In the genomic region with DNA sequence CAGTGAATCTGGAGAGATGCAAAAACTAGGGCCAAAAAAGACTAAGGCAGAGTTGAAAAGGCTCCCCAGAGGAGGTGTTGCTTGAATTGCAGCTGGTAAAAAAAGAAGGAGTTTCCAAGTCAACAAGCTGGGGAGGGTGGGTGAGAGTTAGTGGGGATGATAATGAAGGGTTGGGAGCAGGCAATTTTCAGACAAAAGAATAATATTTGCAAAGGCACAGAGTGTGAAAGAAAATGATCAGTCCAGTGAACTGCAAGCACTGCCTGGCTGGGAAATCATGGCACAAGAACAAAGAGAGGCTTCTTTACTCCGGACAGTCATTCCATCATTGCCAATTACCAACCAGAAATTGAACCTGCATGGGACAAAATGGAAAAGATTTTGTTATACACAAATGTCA, we compare ENCODE assay signal across 19 cellular contexts. TPM values are rescaled to one million over a fixed set of nuclear protein-coding genes. Genes with fewer than 3 reads are reported as not detected.
DNase-seq lines count a peak whose midpoint lies in the region; ATAC-seq and TF ChIP-seq lines count a peak whose summit lies in the region.
"Had no signal": no experiment of that assay in that cellular context is flagged by ENCODE, and none has a peak within 500 bp of the region (broad histone marks: within the 10 kb centered on the region; RNA-seq: fewer than 3 reads in every experiment).

No MANE protein-coding gene starts in this region.

- no peaks in the 10 kb centered on the region for H3F3A ChIP-seq in neural progenitor cell (ENCODE audit: low read depth)

- no peaks in the 10 kb centered on the region for H3K79me2 ChIP-seq in neural progenitor cell (ENCODE audit: low read depth)

- H3K27ac Mint-ChIP-seq in Caco-2 (ENCODE audit: unreplicated experiment): peak overlapping the region; percentile 24
- H3K27ac Mint-ChIP-seq in glutamatergic neuron (ENCODE audit: unreplicated experiment): peak overlapping the region; percentile 14
- H3K27ac Mint-ChIP-seq in neural progenitor cell: peak overlapping the region; percentile 94
- H3K27ac Mint-ChIP-seq: CD8-positive, alpha-beta memory T cell had no signal

- POLR2A ChIA-PET in Caco-2 (lab: Charles Lee): no interaction called here

- H3K4me3 ChIP-seq in Caco-2 (ENCODE audit: low read depth, low read length): no peak overlapping the region
- H3K4me3 ChIP-seq in neural progenitor cell: no peak overlapping the region
- H3K4me3 ChIP-seq: BLaER1 treated with 17β-estradiol and CSF1 and Interleukin-3, amounts not matched to agents 10 nM and 100 nM had no signal

- H3K4me1 ChIP-seq in Caco-2: no peaks in the 10 kb centered on the region
- peaks cover 4% of the 10 kb centered on the region for H3K4me1 ChIP-seq in neural progenitor cell
- H3K4me1 ChIP-seq: BLaER1 treated with 17β-estradiol and CSF1 and Interleukin-3, amounts not matched to agents 10 nM and 100 nM had no signal

- H3K9me3 ChIP-seq in Caco-2 (no peaks in the 10 kb centered on the region), neural progenitor cell (ENCODE audit: low read depth) (no peaks in the 10 kb centered on the region)
- H3K9me3 ChIP-seq: BLaER1 treated with 17β-estradiol and CSF1 and Interleukin-3, amounts not matched to agents 10 nM and 100 nM had no signal

- CTCF ChIA-PET in Caco-2 (lab: Charles Lee): no interaction called here

- intact Hi-C loops in Caco-2 (cut with micrococcal nuclease; ENCODE audit: unreplicated experiment): no loop called here
- intact Hi-C loops in left colon (cut with DNase I, micrococcal nuclease): no loop called here

- H3K4me1 Mint-ChIP-seq in Caco-2 (ENCODE audit: low read depth, unreplicated experiment): no peaks in the 10 kb centered on the region
- peaks cover 5% of the 10 kb centered on the region for H3K4me1 Mint-ChIP-seq in glutamatergic neuron (ENCODE audit: low read depth, unreplicated experiment)
- H3K4me1 Mint-ChIP-seq in neural progenitor cell: peaks cover 19% of the 10 kb centered on the region
- H3K4me1 Mint-ChIP-seq: CD8-positive, alpha-beta memory T cell had no signal

- peak overlapping the region; percentile 44 for H2AFZ ChIP-seq in neural progenitor cell (replicated peaks)

- H3K27ac ChIP-seq in neural progenitor cell: no peak overlapping the region
- H3K27ac ChIP-seq: BLaER1 treated with 17β-estradiol and CSF1 and Interleukin-3, amounts not matched to agents 10 nM and 100 nM had no signal

- H3K4me2 ChIP-seq in neural progenitor cell: no peak overlapping the region
- H3K4me2 ChIP-seq: BLaER1 treated with 17β-estradiol and CSF1 and Interleukin-3, amounts not matched to agents 10 nM and 100 nM had no signal

- H3K36me3 ChIP-seq in Caco-2 (ENCODE audit: control insufficient read depth, insufficient read depth, low read length): no peaks in the 10 kb centered on the region
- H3K36me3 ChIP-seq in neural progenitor cell: no peaks in the 10 kb centered on the region
- H3K36me3 ChIP-seq: BLaER1 treated with 17β-estradiol and CSF1 and Interleukin-3, amounts not matched to agents 10 nM and 100 nM had no signal

- H3K27me3 ChIP-seq in Caco-2 (replicated peaks; ENCODE audit: control insufficient read depth, insufficient read depth, low read length): no peaks in the 10 kb centered on the region
- H3K27me3 ChIP-seq in neural progenitor cell: no peaks in the 10 kb centered on the region
- H3K27me3 ChIP-seq: BLaER1 treated with 17β-estradiol and CSF1 and Interleukin-3, amounts not matched to agents 10 nM and 100 nM had no signal

- H3K9me3 Mint-ChIP-seq in Caco-2 (ENCODE audit: unreplicated experiment) (no peaks in the 10 kb centered on the region), glutamatergic neuron (ENCODE audit: unreplicated experiment) (peaks cover 1% of the 10 kb centered on the region), neural progenitor cell (no peaks in the 10 kb centered on the region)

- BruUV-seq in Caco-2 (replicated peaks; lab: Mats Ljungman, UMichigan): no TSS peak

- ATAC-seq in GM19397 (IDR thresholded peaks at IDR 0.05; ENCODE audit: unreplicated experiment): no peak
- no peak for ATAC-seq in GM18868 (IDR thresholded peaks at IDR 0.05; ENCODE audit: unreplicated experiment)
- no peak for ATAC-seq in left colon

- H3K4me3 Mint-ChIP-seq in Caco-2 (ENCODE audit: unreplicated experiment): no peak overlapping the region
- H3K4me3 Mint-ChIP-seq in glutamatergic neuron (ENCODE audit: unreplicated experiment): no peak overlapping the region
- H3K4me3 Mint-ChIP-seq in neural progenitor cell: no peak overlapping the region
- H3K4me3 Mint-ChIP-seq: CD8-positive, alpha-beta memory T cell had no signal

- no peak for DNase-seq in Caco-2
- DNase-seq in NCI-H69 (lab: John Stamatoyannopoulos, UW): peak; percentile 76
- no peak for DNase-seq in glutamatergic neuron
- DNase-seq in neural progenitor cell (ENCODE audit: low spot score): no peak
- no peak for DNase-seq in left colon
- no peak for DNase-seq in NCI-H446 (lab: John Stamatoyannopoulos, UW)
- DNase-seq: CD8-positive, alpha-beta memory T cell; DMS 273 treated with DMSO at 0.1 percent for 48 hours; KG1; NCI-H2107; NCI-H2227 treated with DMSO at 0.1 percent for 48 hours; NCI-H524 treated with DMSO at 0.1 percent for 48 hours; OCI-M1; RPMI8226; SIG-M5 had no signal

- H3K9ac ChIP-seq in neural progenitor cell: no peak overlapping the region
- H3K9ac ChIP-seq: BLaER1 treated with 17β-estradiol and CSF1 and Interleukin-3, amounts not matched to agents 10 nM and 100 nM had no signal

- TF ChIP-seq CTCF in Caco-2 (IDR thresholded peaks at IDR 0.05; ENCODE audit: insufficient read depth in 1 of 2, low read depth in 1 of 2, low read length in 1 of 2, severe bottlenecking in 1 of 2, unreplicated experiment in 1 of 2): no peak
- no peak for TF ChIP-seq CTCF in glutamatergic neuron (IDR thresholded peaks at IDR 0.05; ENCODE audit: partially characterized antibody, unreplicated experiment)
- no peak for TF ChIP-seq CTCF in neural progenitor cell (IDR thresholded peaks at IDR 0.05)

- H3K36me3 Mint-ChIP-seq in Caco-2 (ENCODE audit: insufficient read depth, unreplicated experiment) (peaks cover 4% of the 10 kb centered on the region), glutamatergic neuron (ENCODE audit: unreplicated experiment) (no peaks in the 10 kb centered on the region), neural progenitor cell (no peaks in the 10 kb centered on the region)
- H3K36me3 Mint-ChIP-seq: CD8-positive, alpha-beta memory T cell had no signal

- H3K27me3 Mint-ChIP-seq in Caco-2 (ENCODE audit: insufficient read depth, unreplicated experiment) (no peaks in the 10 kb centered on the region), glutamatergic neuron (ENCODE audit: unreplicated experiment) (no peaks in the 10 kb centered on the region), neural progenitor cell (ENCODE audit: insufficient read depth, low read depth) (peaks cover 6% of the 10 kb centered on the region)

- no peaks in the 10 kb centered on the region for H4K20me1 ChIP-seq in neural progenitor cell (ENCODE audit: low read depth)
- H4K20me1 ChIP-seq: BLaER1 treated with 17β-estradiol and CSF1 and Interleukin-3, amounts not matched to agents 10 nM and 100 nM had no signal

RNA-seq across cellular contexts. Expression of a gene that starts 42.2 kb away (rescaled TPM):
- total RNA-seq in Caco-2 (2022) (0.48 and 0.81 TPM in 2 replicates), glutamatergic neuron (ENCODE audit: unreplicated experiment) (not detected), neural progenitor cell (ENCODE audit: low replicate concordance) (not detected in 2 replicates), left colon (10 to 100 TPM; 14.3 to 31.9 TPM)
- total RNA-seq: CD8-positive, alpha-beta memory T cell; H4 had no signal

Comparison
In these comparisons a context has a peak if more than half of its experiments do, and no peak if none do; other contexts are left out.
1. H3K27ac Mint-ChIP-seq: peak in every context shown above with its lines; median percentile 94 in neural progenitor cell; 24 in Caco-2; 14 in glutamatergic neuron.